In genomic region chr10:58399410-58399809, GRCh38 we compare ENCODE assay signal across 24 cellular contexts. TPM values are rescaled to one million over a fixed set of nuclear protein-coding genes. Genes with fewer than 3 reads are reported as not detected.
A peak's percentile ranks its signal among the peaks of the same experiment; 100 is the strongest.
DNase-seq lines count a peak whose midpoint lies in the region; ATAC-seq and TF ChIP-seq lines count a peak whose summit lies in the region.
"Had no signal": no experiment of that assay in that cellular context is flagged by ENCODE, and none has a peak within 500 bp of the region (broad histone marks: within the 10 kb centered on the region; RNA-seq: fewer than 3 reads in every experiment).

No MANE protein-coding gene starts in this region.

- H3K4me3 ChIP-seq in breast epithelium: no peak overlapping the region
- no peak overlapping the region for H3K4me3 ChIP-seq in fibroblast of pulmonary artery (replicated peaks; ENCODE audit: low read depth, low read length)
- H3K4me3 ChIP-seq: BLaER1 treated with 17β-estradiol and CSF1 and Interleukin-3, amounts not matched to agents 10 nM and 100 nM; esophagus muscularis mucosa; upper lobe of right lung had no signal

- H3K36me3 Mint-ChIP-seq in MCF 10A (ENCODE audit: insufficient read depth, unreplicated experiment): peaks cover 26% of the 10 kb centered on the region

- H3K4me3 Mint-ChIP-seq in MCF 10A (ENCODE audit: unreplicated experiment): no peak overlapping the region
- H3K4me3 Mint-ChIP-seq: activated B cell treated with CpG ODN at 0.5 μM for 24 hours; activated CD8-positive, alpha-beta T cell treated with anti-CD3 and anti-CD28 coated beads for 36 hours; central memory CD8-positive, alpha-beta T cell; T-helper 2 cell treated with Interferon-gamma antibody and Interleukin-4, amounts not matched to agents 5 μg/mL and 100 μg/mL, for 36 hours had no signal

- no TSS peak for BruUV-seq in MCF 10A (replicated peaks; lab: Mats Ljungman, UMichigan)

- TF ChIP-seq CTCF in MCF 10A (IDR thresholded peaks at IDR 0.05; ENCODE audit: unreplicated experiment) (no peak), breast epithelium (IDR thresholded peaks at IDR 0.05) (no peak), RWPE1 (conservative IDR thresholded peaks at IDR 0.05; ENCODE audit: low read depth) (no peak), fibroblast of pulmonary artery (IDR thresholded peaks at IDR 0.05; ENCODE audit: low read length, missing control alignments) (no peak)

- TF ChIP-seq POLR2A in breast epithelium (IDR thresholded peaks at IDR 0.05): no peak

- no peak for ATAC-seq in GM21786 (IDR thresholded peaks at IDR 0.05; ENCODE audit: unreplicated experiment)
- ATAC-seq: activated CD8-positive, alpha-beta T cell treated with anti-CD3 and anti-CD28 coated beads for 36 hours; Panc1; upper lobe of right lung had no signal

- no peaks in the 10 kb centered on the region for H3K9me3 Mint-ChIP-seq in MCF 10A (ENCODE audit: unreplicated experiment)
- H3K9me3 Mint-ChIP-seq: activated B cell treated with CpG ODN at 0.5 μM for 24 hours; activated CD8-positive, alpha-beta T cell treated with anti-CD3 and anti-CD28 coated beads for 36 hours; central memory CD8-positive, alpha-beta T cell; T-helper 2 cell treated with Interferon-gamma antibody and Interleukin-4, amounts not matched to agents 5 μg/mL and 100 μg/mL, for 36 hours had no signal

- CTCF ChIA-PET in MCF 10A (lab: Yijun Ruan, JAX) (interaction anchor here (0.6 to 8.6 kb wide), 3 partner anchors 15 to 100 kb away, joined by 3 to 59 read pairs (median 3); no protein-coding TSS in a partner anchor), RWPE1 (lab: Yijun Ruan, JAX) (interaction anchor here (0.5 to 1.4 kb wide), 3 partner anchors 10 to 59 kb away, joined by 3 to 5 read pairs (median 4); partner anchors contain the start of gene TFAM)

- no peak overlapping the region for H3K27ac Mint-ChIP-seq in MCF 10A (ENCODE audit: low read depth, unreplicated experiment)
- H3K27ac Mint-ChIP-seq: activated B cell treated with CpG ODN at 0.5 μM for 24 hours; activated CD8-positive, alpha-beta T cell treated with anti-CD3 and anti-CD28 coated beads for 36 hours; T-helper 2 cell treated with Interferon-gamma antibody and Interleukin-4, amounts not matched to agents 5 μg/mL and 100 μg/mL, for 36 hours had no signal

- no peaks in the 10 kb centered on the region for H3K9me3 ChIP-seq in breast epithelium
- H3K9me3 ChIP-seq: BLaER1 treated with 17β-estradiol and CSF1 and Interleukin-3, amounts not matched to agents 10 nM and 100 nM; esophagus muscularis mucosa; neutrophil; SK-N-SH; upper lobe of right lung had no signal

- no peaks in the 10 kb centered on the region for H3K4me1 ChIP-seq in breast epithelium
- H3K4me1 ChIP-seq: BLaER1 treated with 17β-estradiol and CSF1 and Interleukin-3, amounts not matched to agents 10 nM and 100 nM; esophagus muscularis mucosa; upper lobe of right lung had no signal

- H3K27ac ChIP-seq in breast epithelium (no peak overlapping the region), RWPE1 (no peak overlapping the region)
- H3K27ac ChIP-seq: BLaER1 treated with 17β-estradiol and CSF1 and Interleukin-3, amounts not matched to agents 10 nM and 100 nM; esophagus muscularis mucosa; HL-60; neutrophil; upper lobe of right lung had no signal

- intact Hi-C loops in MCF 10A (cut with micrococcal nuclease): no loop called here
- intact Hi-C loops in breast epithelium (cut with DNase I; ENCODE audit: low total_unique reads): no loop called here

- POLR2A ChIA-PET in MCF 10A (lab: Yijun Ruan, JAX): interaction anchor here (0.7 kb wide), 1 partner anchor 9 kb away, joined by 3 read pairs; no protein-coding TSS in a partner anchor
- POLR2A ChIA-PET in RWPE1 (lab: Yijun Ruan, JAX; ENCODE audit: low non-redundant PET): no interaction called here

- peaks cover 8% of the 10 kb centered on the region for H3K36me3 ChIP-seq in breast epithelium

- no peaks in the 10 kb centered on the region for H3K27me3 Mint-ChIP-seq in MCF 10A (ENCODE audit: insufficient read depth, unreplicated experiment)
- H3K27me3 Mint-ChIP-seq: activated B cell treated with CpG ODN at 0.5 μM for 24 hours; activated CD8-positive, alpha-beta T cell treated with anti-CD3 and anti-CD28 coated beads for 36 hours; central memory CD8-positive, alpha-beta T cell had no signal

- H3K27me3 ChIP-seq in breast epithelium: no peaks in the 10 kb centered on the region
- H3K27me3 ChIP-seq: BLaER1 treated with 17β-estradiol and CSF1 and Interleukin-3, amounts not matched to agents 10 nM and 100 nM; esophagus muscularis mucosa; neutrophil; upper lobe of right lung had no signal

- H3K4me1 Mint-ChIP-seq in MCF 10A (ENCODE audit: insufficient read depth, unreplicated experiment): no peaks in the 10 kb centered on the region
- H3K4me1 Mint-ChIP-seq: activated B cell treated with CpG ODN at 0.5 μM for 24 hours; central memory CD8-positive, alpha-beta T cell had no signal

- DNase-seq in MCF 10A (ENCODE audit: unreplicated experiment) (peak; percentile 46), breast epithelium (ENCODE audit: low spot score in 2 of 2) (no peak), RWPE1 (ENCODE audit: low spot score) (peak; percentile 40), fibroblast of pulmonary artery (ENCODE audit: low read depth) (peak; percentile 22), pons (ENCODE audit: low spot score) (no peak), NCI-H526 treated with DMSO at 0.1 percent for 48 hours (lab: John Stamatoyannopoulos, UW) (no peak)
- no peak for DNase-seq in activated CD4-positive, CD25-positive, alpha-beta regulatory T cell treated with anti-CD3 and anti-CD28 coated beads, Interleukin-2, amount 50 U/mL, for 72 hours
- DNase-seq: 8988T; activated B cell treated with CpG ODN at 0.5 μM for 24 hours; activated CD8-positive, alpha-beta T cell treated with anti-CD3 and anti-CD28 coated beads for 36 hours; activated naive CD4-positive, alpha-beta T cell; activated T-cell treated with anti-CD3 and anti-CD28 coated beads, Interleukin-2, amount 50 U/mL, for 1 hour; NCI-H1694 treated with DMSO at 0.1 percent for 48 hours; retina; SK-N-SH; upper lobe of right lung had no signal

RNA-seq across cellular contexts. Expression of gene TFAM, which starts 14.2 kb away (rescaled TPM):
- total RNA-seq in MCF 10A (2022) (44.4 and 62.3 TPM in 2 replicates), breast epithelium (10 to 100 TPM; 15.8 to 30.1 (median 22.3) TPM)

Comparison
In these comparisons a context has a peak if more than half of its experiments do, and no peak if none do; other contexts are left out.
1. DNase-seq: peak in MCF 10A (single experiment), RWPE1 (single experiment) and fibroblast of pulmonary artery (single experiment); none in breast epithelium (0 of 2), pons (single experiment), activated CD4-positive, CD25-positive, alpha-beta regulatory T cell treated with anti-CD3 and anti-CD28 coated beads, Interleukin-2, amount 50 U/mL, for 72 hours (single experiment) and NCI-H526 treated with DMSO at 0.1 percent for 48 hours (single experiment).